In the genomic region with DNA sequence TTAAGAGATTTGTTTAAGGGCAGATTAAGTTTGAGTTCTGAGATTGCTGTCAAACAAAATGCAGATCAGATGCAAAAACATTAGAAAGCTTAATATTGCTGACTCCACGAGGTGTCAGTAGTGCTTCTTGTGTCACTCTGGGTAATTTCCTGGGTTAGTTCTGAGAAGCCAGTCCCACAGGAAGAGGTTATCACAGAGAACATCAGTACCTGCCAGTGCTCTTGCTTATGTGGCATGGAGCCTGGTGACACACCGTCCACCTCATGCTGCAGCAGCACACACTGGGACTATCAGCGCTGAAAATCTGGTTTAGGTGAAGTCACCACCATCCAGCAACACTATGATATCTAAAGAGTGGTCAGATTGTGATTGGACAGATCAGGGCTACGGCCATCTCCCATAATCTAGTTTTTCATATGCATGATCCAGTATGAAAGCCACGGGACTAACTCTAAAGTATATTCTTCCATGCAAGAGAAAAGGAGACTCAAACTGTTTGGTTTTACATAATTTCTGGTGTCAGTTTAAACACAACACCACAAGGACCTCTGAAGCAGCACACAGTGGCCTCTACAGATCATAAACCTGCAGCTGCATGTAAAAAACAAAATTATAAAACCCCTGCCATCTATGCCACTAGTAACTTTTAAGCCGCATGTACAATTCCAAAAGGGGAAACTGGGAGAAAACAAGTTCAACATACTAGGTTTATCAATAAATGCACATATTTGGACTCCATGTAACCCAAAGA, we compare ENCODE assay signal across 8 cellular contexts. TPM values are rescaled to one million over a fixed set of nuclear protein-coding genes. Genes with fewer than 3 reads are reported as not detected.
DNase-seq lines count a peak whose midpoint lies in the region; ATAC-seq and TF ChIP-seq lines count a peak whose summit lies in the region.

No MANE protein-coding gene starts in this region.

- TF ChIP-seq CTCF in Calu3 (IDR thresholded peaks at IDR 0.05; ENCODE audit: unreplicated experiment): no peak

- BruUV-seq in Calu3 (replicated peaks; lab: Mats Ljungman, UMichigan): no TSS peak

- no peaks in the 10 kb centered on the region for H3K9me3 Mint-ChIP-seq in Calu3 (ENCODE audit: low read depth, unreplicated experiment)
- H3K9me3 Mint-ChIP-seq in activated naive CD8-positive, alpha-beta T cell treated with anti-CD3 and anti-CD28 coated beads for 36 hours: no peaks in the 10 kb centered on the region

- no peaks in the 10 kb centered on the region for H3K36me3 Mint-ChIP-seq in Calu3 (ENCODE audit: insufficient read depth, unreplicated experiment)
- peaks cover 4% of the 10 kb centered on the region for H3K36me3 Mint-ChIP-seq in activated naive CD8-positive, alpha-beta T cell treated with anti-CD3 and anti-CD28 coated beads for 36 hours

- H3K4me3 Mint-ChIP-seq in Calu3 (ENCODE audit: low read depth, unreplicated experiment): no peak overlapping the region
- H3K4me3 Mint-ChIP-seq in activated naive CD8-positive, alpha-beta T cell treated with anti-CD3 and anti-CD28 coated beads for 36 hours: no peak overlapping the region

- H3K4me1 Mint-ChIP-seq in Calu3 (ENCODE audit: low read depth, unreplicated experiment): peaks cover 20% of the 10 kb centered on the region
- H3K4me1 Mint-ChIP-seq in activated naive CD8-positive, alpha-beta T cell treated with anti-CD3 and anti-CD28 coated beads for 36 hours: peaks cover 14% of the 10 kb centered on the region

- CTCF ChIA-PET in Calu3 (lab: Charles Lee): interaction anchor here (0.6 to 1.3 kb wide), 3 partner anchors 36 to 404 kb away, joined by 4 to 7 read pairs (median 5); a partner anchor contains a TSS

- DNase-seq in Calu3: peak; percentile 38
- DNase-seq in activated naive CD8-positive, alpha-beta T cell treated with anti-CD3 and anti-CD28 coated beads for 36 hours: peak; percentile 38
- DNase-seq in inferior parietal cortex (ENCODE audit: extremely low spot score): peak; percentile 73
- peak; percentile 8 for DNase-seq in stimulated activated CD8-positive, alpha-beta memory T cell treated with anti-CD3 and anti-CD28 coated beads, Interleukin-15, amount 100 ng/mL, for 1 hour (ENCODE audit: low read depth)
- no peak for DNase-seq in COLO668 (lab: John Stamatoyannopoulos, UW; ENCODE audit: unreplicated experiment)

- ATAC-seq in GM19395 (IDR thresholded peaks at IDR 0.05; ENCODE audit: unreplicated experiment): peak; percentile 95
- peak; percentile 90 for ATAC-seq in HG03460 (IDR thresholded peaks at IDR 0.05; ENCODE audit: unreplicated experiment)
- peak; percentile 92 for ATAC-seq in SK-N-SH treated with all-trans-retinoic acid at 6 μM for 48 hours

- intact Hi-C loops in Calu3 (cut with micrococcal nuclease; ENCODE audit: unreplicated experiment): loop anchor here (1.0 to 5.0 kb wide), 3 partner anchors 236 to 404 kb away; a partner anchor contains a TSS

- no peaks in the 10 kb centered on the region for H3K27me3 Mint-ChIP-seq in Calu3 (ENCODE audit: unreplicated experiment)
- H3K27me3 Mint-ChIP-seq in activated naive CD8-positive, alpha-beta T cell treated with anti-CD3 and anti-CD28 coated beads for 36 hours: no peaks in the 10 kb centered on the region

- H3K27ac Mint-ChIP-seq in Calu3 (ENCODE audit: unreplicated experiment): no peak overlapping the region
- H3K27ac Mint-ChIP-seq in activated naive CD8-positive, alpha-beta T cell treated with anti-CD3 and anti-CD28 coated beads for 36 hours: peak overlapping the region; percentile 77

TF ChIP-seq in SK-N-SH treated with all-trans-retinoic acid at 6 μM for 48 hours, 23 proteins besides CTCF, POLR2A, EP300 and RAD21:
- TF ChIP-seq, protein P1, sequence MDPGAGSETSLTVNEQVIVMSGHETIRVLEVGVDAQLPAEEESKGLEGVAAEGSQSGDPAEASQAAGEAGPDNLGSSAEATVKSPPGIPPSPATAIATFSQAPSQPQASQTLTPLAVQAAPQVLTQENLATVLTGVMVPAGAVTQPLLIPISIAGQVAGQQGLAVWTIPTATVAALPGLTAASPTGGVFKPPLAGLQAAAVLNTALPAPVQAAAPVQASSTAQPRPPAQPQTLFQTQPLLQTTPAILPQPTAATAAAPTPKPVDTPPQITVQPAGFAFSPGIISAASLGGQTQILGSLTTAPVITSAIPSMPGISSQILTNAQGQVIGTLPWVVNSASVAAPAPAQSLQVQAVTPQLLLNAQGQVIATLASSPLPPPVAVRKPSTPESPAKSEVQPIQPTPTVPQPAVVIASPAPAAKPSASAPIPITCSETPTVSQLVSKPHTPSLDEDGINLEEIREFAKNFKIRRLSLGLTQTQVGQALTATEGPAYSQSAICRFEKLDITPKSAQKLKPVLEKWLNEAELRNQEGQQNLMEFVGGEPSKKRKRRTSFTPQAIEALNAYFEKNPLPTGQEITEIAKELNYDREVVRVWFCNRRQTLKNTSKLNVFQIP (CRISPR knock-in tag; IDR thresholded peaks at IDR 0.05; ENCODE audit: borderline replicate concordance, low read depth): no peak
- no peak for TF ChIP-seq SNAI2 (CRISPR knock-in tag; IDR thresholded peaks at IDR 0.05)
- TF ChIP-seq ISL1 (CRISPR knock-in tag; IDR thresholded peaks at IDR 0.05): no peak
- TF ChIP-seq, protein P2, sequence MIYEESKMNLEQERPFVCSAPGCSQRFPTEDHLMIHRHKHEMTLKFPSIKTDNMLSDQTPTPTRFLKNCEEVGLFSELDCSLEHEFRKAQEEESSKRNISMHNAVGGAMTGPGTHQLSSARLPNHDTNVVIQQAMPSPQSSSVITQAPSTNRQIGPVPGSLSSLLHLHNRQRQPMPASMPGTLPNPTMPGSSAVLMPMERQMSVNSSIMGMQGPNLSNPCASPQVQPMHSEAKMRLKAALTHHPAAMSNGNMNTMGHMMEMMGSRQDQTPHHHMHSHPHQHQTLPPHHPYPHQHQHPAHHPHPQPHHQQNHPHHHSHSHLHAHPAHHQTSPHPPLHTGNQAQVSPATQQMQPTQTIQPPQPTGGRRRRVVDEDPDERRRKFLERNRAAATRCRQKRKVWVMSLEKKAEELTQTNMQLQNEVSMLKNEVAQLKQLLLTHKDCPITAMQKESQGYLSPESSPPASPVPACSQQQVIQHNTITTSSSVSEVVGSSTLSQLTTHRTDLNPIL (CRISPR knock-in tag; IDR thresholded peaks at IDR 0.05; ENCODE audit: low read depth): no peak
- TF ChIP-seq ARNTL (CRISPR knock-in tag; IDR thresholded peaks at IDR 0.05; ENCODE audit: borderline replicate concordance, low read depth): no peak
- TF ChIP-seq CSDC2 (CRISPR knock-in tag; IDR thresholded peaks at IDR 0.05): no peak
- no peak for TF ChIP-seq ZNF565 (CRISPR knock-in tag; conservative IDR thresholded peaks at IDR 0.05; ENCODE audit: low read depth)
- TF ChIP-seq RARB (CRISPR knock-in tag; IDR thresholded peaks at IDR 0.05): no peak
- no peak for TF ChIP-seq ZFP3 (CRISPR knock-in tag; IDR thresholded peaks at IDR 0.05)
- no peak for TF ChIP-seq ESRRG (CRISPR knock-in tag; IDR thresholded peaks at IDR 0.05)
- TF ChIP-seq, protein P3, sequence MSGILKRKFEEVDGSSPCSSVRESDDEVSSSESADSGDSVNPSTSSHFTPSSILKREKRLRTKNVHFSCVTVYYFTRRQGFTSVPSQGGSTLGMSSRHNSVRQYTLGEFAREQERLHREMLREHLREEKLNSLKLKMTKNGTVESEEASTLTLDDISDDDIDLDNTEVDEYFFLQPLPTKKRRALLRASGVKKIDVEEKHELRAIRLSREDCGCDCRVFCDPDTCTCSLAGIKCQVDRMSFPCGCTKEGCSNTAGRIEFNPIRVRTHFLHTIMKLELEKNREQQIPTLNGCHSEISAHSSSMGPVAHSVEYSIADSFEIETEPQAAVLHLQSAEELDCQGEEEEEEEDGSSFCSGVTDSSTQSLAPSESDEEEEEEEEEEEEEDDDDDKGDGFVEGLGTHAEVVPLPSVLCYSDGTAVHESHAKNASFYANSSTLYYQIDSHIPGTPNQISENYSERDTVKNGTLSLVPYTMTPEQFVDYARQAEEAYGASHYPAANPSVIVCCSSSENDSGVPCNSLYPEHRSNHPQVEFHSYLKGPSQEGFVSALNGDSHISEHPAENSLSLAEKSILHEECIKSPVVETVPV (CRISPR knock-in tag; IDR thresholded peaks at IDR 0.05): no peak
- TF ChIP-seq TOX (CRISPR knock-in tag; IDR thresholded peaks at IDR 0.05; ENCODE audit: borderline replicate concordance): no peak
- TF ChIP-seq GLIS3 (CRISPR knock-in tag; IDR thresholded peaks at IDR 0.05): no peak
- no peak for TF ChIP-seq ZNF70 (CRISPR knock-in tag; IDR thresholded peaks at IDR 0.05)
TF ChIP-seq in SK-N-SH treated with all-trans-retinoic acid at 6 μM for 48 hours: peak in this region for 0.

RNA-seq across cellular contexts. Expression of a gene that starts 36.1 kb away (rescaled TPM):
- total RNA-seq in Calu3 (2022): 48.1 and 48.4 TPM in 2 replicates
- total RNA-seq in activated naive CD8-positive, alpha-beta T cell treated with anti-CD3 and anti-CD28 coated beads for 36 hours: under 1 TPM; 0.56 to 0.98 TPM

Comparison
In these comparisons a context has a peak if more than half of its experiments do, and no peak if none do; other contexts are left out.
1. RNA of a gene that starts 36.1 kb away (total RNA-seq): 48.1 to 48.4 TPM in Calu3; 0.56 to 0.98 TPM in activated naive CD8-positive, alpha-beta T cell treated with anti-CD3 and anti-CD28 coated beads for 36 hours; every median in the first group is over 10 times any median in the second.
2. Peak in every context shown above with its lines, with median percentiles within 50 percentile points of each other: ATAC-seq.